1 cellular context compared by ENCODE assay signal in the genomic region with DNA sequence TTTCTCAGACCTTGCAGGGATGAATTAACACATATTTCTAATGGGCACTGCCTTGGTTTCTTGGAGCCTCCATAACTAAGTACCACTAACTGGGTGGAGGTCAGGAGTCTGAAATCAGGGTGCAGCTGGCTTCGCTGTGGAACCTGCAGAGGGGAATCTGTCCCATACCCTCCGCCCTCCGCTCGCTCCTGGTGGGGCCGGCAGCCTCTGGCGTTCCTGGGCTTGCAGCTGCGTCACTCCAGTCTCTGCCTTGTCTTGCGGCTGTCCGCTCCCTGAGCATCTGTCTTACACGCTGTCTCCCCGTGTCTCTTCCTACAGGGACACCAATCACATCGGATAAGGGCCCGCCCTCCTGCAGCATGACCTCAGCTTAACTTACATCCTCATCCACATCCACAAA.
TF ChIP-seq lines count a peak whose summit lies in the region.

No MANE protein-coding gene starts in this region.

TF ChIP-seq in H1, 55 proteins besides CTCF, POLR2A, EP300 and RAD21:
- TF ChIP-seq, protein P1, sequence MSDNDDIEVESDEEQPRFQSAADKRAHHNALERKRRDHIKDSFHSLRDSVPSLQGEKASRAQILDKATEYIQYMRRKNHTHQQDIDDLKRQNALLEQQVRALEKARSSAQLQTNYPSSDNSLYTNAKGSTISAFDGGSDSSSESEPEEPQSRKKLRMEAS (IDR thresholded peaks at IDR 0.05) = no peak
- TF ChIP-seq ZNF274 (IDR thresholded peaks at IDR 0.05; ENCODE audit: borderline replicate concordance, extremely low read depth, low read length) (no peak), SP2 (IDR thresholded peaks at IDR 0.05; ENCODE audit: low read length) (no peak)
